ENCODE assay signal across 18 cellular contexts in genomic region chrX:13055486-13055885, GRCh38. TPM values are rescaled to one million over a fixed set of nuclear protein-coding genes. Genes with fewer than 3 reads are reported as not detected.
DNase-seq lines count a peak whose midpoint lies in the region; ATAC-seq and TF ChIP-seq lines count a peak whose summit lies in the region.
"Had no signal": no experiment of that assay in that cellular context is flagged by ENCODE, and none has a peak within 500 bp of the region (broad histone marks: within the 10 kb centered on the region; RNA-seq: fewer than 3 reads in every experiment).

No MANE protein-coding gene starts in this region.

- peak overlapping the region; percentile 35 for H3K27ac Mint-ChIP-seq in activated CD4-positive, alpha-beta memory T cell treated with anti-CD3 and anti-CD28 coated beads for 36 hours
- H3K27ac Mint-ChIP-seq in activated CD4-positive, alpha-beta memory T cell treated with anti-CD3 and anti-CD28 coated beads, Interleukin-2, amount 10 ng/mL, durations not matched to agents 7 days and 5 days, result no peak overlapping the region
- no peak overlapping the region for H3K27ac Mint-ChIP-seq in activated T-helper 2 cell treated with anti-CD3 and anti-CD28 coated beads, Interferon-gamma antibody, Interleukin-2, Interleukin-4, amounts not matched to agents 10 μg/mL and 5 μg/mL and 100 μg/mL, durations not matched to agents 14 hours and 24 hours and 36 hours

- intact Hi-C loops in activated CD4-positive, alpha-beta memory T cell treated with anti-CD3 and anti-CD28 coated beads for 36 hours (cut with micrococcal nuclease), result no loop called here
- intact Hi-C loops in mucosa of descending colon (cut with DNase I, micrococcal nuclease), result no loop called here
- intact Hi-C loops in activated T-helper 2 cell treated with anti-CD3 and anti-CD28 coated beads, Interferon-gamma antibody, Interleukin-2, Interleukin-4, amounts not matched to agents 10 μg/mL and 5 μg/mL and 100 μg/mL, durations not matched to agents 14 hours and 24 hours and 36 hours (cut with micrococcal nuclease), result no loop called here

- POLR2A ChIA-PET in activated CD4-positive, alpha-beta memory T cell treated with anti-CD3 and anti-CD28 coated beads for 36 hours (lab: Charles Lee), result no interaction called here
- POLR2A ChIA-PET in activated CD4-positive, alpha-beta memory T cell treated with anti-CD3 and anti-CD28 coated beads, Interleukin-2, amount 10 ng/mL, durations not matched to agents 7 days and 5 days (lab: Charles Lee), result no interaction called here

- no peaks in the 10 kb centered on the region for H3K36me3 Mint-ChIP-seq in activated CD4-positive, alpha-beta memory T cell treated with anti-CD3 and anti-CD28 coated beads for 36 hours
- peaks cover 19% of the 10 kb centered on the region for H3K36me3 Mint-ChIP-seq in activated CD4-positive, alpha-beta memory T cell treated with anti-CD3 and anti-CD28 coated beads, Interleukin-2, amount 10 ng/mL, durations not matched to agents 7 days and 5 days (ENCODE audit: low read depth)
- H3K36me3 Mint-ChIP-seq in activated T-helper 2 cell treated with anti-CD3 and anti-CD28 coated beads, Interferon-gamma antibody, Interleukin-2, Interleukin-4, amounts not matched to agents 10 μg/mL and 5 μg/mL and 100 μg/mL, durations not matched to agents 14 hours and 24 hours and 36 hours (ENCODE audit: low read depth), result peaks cover 4% of the 10 kb centered on the region

- CTCF ChIA-PET in activated CD4-positive, alpha-beta memory T cell treated with anti-CD3 and anti-CD28 coated beads for 36 hours (lab: Charles Lee), result no interaction called here
- CTCF ChIA-PET in activated CD4-positive, alpha-beta memory T cell treated with anti-CD3 and anti-CD28 coated beads, Interleukin-2, amount 10 ng/mL, durations not matched to agents 7 days and 5 days (lab: Charles Lee), result no interaction called here

- no peak for TF ChIP-seq CTCF in mucosa of descending colon (IDR thresholded peaks at IDR 0.05)

- DNase-seq in activated CD4-positive, alpha-beta memory T cell treated with anti-CD3 and anti-CD28 coated beads for 36 hours, result peak; percentile 18
- DNase-seq in activated CD4-positive, alpha-beta memory T cell treated with anti-CD3 and anti-CD28 coated beads, Interleukin-2, amount 10 ng/mL, durations not matched to agents 7 days and 5 days, result no peak
- no peak for DNase-seq in mucosa of descending colon
- DNase-seq in activated T-helper 2 cell treated with anti-CD3 and anti-CD28 coated beads, Interferon-gamma antibody, Interleukin-2, Interleukin-4, amounts not matched to agents 10 μg/mL and 5 μg/mL and 100 μg/mL, durations not matched to agents 14 hours and 24 hours and 36 hours (ENCODE audit: low spot score), result no peak
- DNase-seq in anterior cingulate cortex (lab: John Stamatoyannopoulos, UW), result no peak
- DNase-seq: activated CD8-positive, alpha-beta memory T cell treated with anti-CD3 and anti-CD28 coated beads, Interleukin-2, amount 50 U/mL, for 48 hours; mammary epithelial cell; NCI-H1417; PC-9; stimulated activated naive CD4-positive, alpha-beta T cell treated with Interleukin-2 at 50 U/mL for 16 hours; WERI-Rb-1 had no signal

- peak; percentile 53 for ATAC-seq in GM19452 (IDR thresholded peaks at IDR 0.05; ENCODE audit: unreplicated experiment)
- peak; percentile 62 for ATAC-seq in HG03175 (IDR thresholded peaks at IDR 0.05; ENCODE audit: unreplicated experiment)
- ATAC-seq in mucosa of descending colon, result peak; percentile 43
- no peak for ATAC-seq in GM19397 (IDR thresholded peaks at IDR 0.05; ENCODE audit: unreplicated experiment)
- ATAC-seq: gastroesophageal sphincter had no signal

- H3K4me3 Mint-ChIP-seq in activated CD4-positive, alpha-beta memory T cell treated with anti-CD3 and anti-CD28 coated beads for 36 hours, result no peak overlapping the region
- no peak overlapping the region for H3K4me3 Mint-ChIP-seq in activated CD4-positive, alpha-beta memory T cell treated with anti-CD3 and anti-CD28 coated beads, Interleukin-2, amount 10 ng/mL, durations not matched to agents 7 days and 5 days
- no peak overlapping the region for H3K4me3 Mint-ChIP-seq in activated T-helper 2 cell treated with anti-CD3 and anti-CD28 coated beads, Interferon-gamma antibody, Interleukin-2, Interleukin-4, amounts not matched to agents 10 μg/mL and 5 μg/mL and 100 μg/mL, durations not matched to agents 14 hours and 24 hours and 36 hours (ENCODE audit: low read depth)

- H3K9me3 Mint-ChIP-seq in activated CD4-positive, alpha-beta memory T cell treated with anti-CD3 and anti-CD28 coated beads for 36 hours, result peaks cover under 1% of the 10 kb centered on the region
- H3K9me3 Mint-ChIP-seq in activated CD4-positive, alpha-beta memory T cell treated with anti-CD3 and anti-CD28 coated beads, Interleukin-2, amount 10 ng/mL, durations not matched to agents 7 days and 5 days, result peaks cover 5% of the 10 kb centered on the region
- peaks cover under 1% of the 10 kb centered on the region for H3K9me3 Mint-ChIP-seq in activated T-helper 2 cell treated with anti-CD3 and anti-CD28 coated beads, Interferon-gamma antibody, Interleukin-2, Interleukin-4, amounts not matched to agents 10 μg/mL and 5 μg/mL and 100 μg/mL, durations not matched to agents 14 hours and 24 hours and 36 hours

- no peaks in the 10 kb centered on the region for H3K27me3 Mint-ChIP-seq in activated CD4-positive, alpha-beta memory T cell treated with anti-CD3 and anti-CD28 coated beads for 36 hours
- H3K27me3 Mint-ChIP-seq in activated CD4-positive, alpha-beta memory T cell treated with anti-CD3 and anti-CD28 coated beads, Interleukin-2, amount 10 ng/mL, durations not matched to agents 7 days and 5 days, result no peaks in the 10 kb centered on the region
- H3K27me3 Mint-ChIP-seq in activated T-helper 2 cell treated with anti-CD3 and anti-CD28 coated beads, Interferon-gamma antibody, Interleukin-2, Interleukin-4, amounts not matched to agents 10 μg/mL and 5 μg/mL and 100 μg/mL, durations not matched to agents 14 hours and 24 hours and 36 hours (ENCODE audit: low read depth), result no peaks in the 10 kb centered on the region

- peaks cover 66% of the 10 kb centered on the region for H3K4me1 Mint-ChIP-seq in activated CD4-positive, alpha-beta memory T cell treated with anti-CD3 and anti-CD28 coated beads for 36 hours (ENCODE audit: low read depth)
- peaks cover 50% of the 10 kb centered on the region for H3K4me1 Mint-ChIP-seq in activated CD4-positive, alpha-beta memory T cell treated with anti-CD3 and anti-CD28 coated beads, Interleukin-2, amount 10 ng/mL, durations not matched to agents 7 days and 5 days
- H3K4me1 Mint-ChIP-seq in activated T-helper 2 cell treated with anti-CD3 and anti-CD28 coated beads, Interferon-gamma antibody, Interleukin-2, Interleukin-4, amounts not matched to agents 10 μg/mL and 5 μg/mL and 100 μg/mL, durations not matched to agents 14 hours and 24 hours and 36 hours (ENCODE audit: low read depth), result peaks cover 39% of the 10 kb centered on the region

- no peaks in the 10 kb centered on the region for H3K9me3 ChIP-seq in mucosa of descending colon
- H3K9me3 ChIP-seq: gastroesophageal sphincter, vagina had no signal

- no peak overlapping the region for H3K4me3 ChIP-seq in mucosa of descending colon
- H3K4me3 ChIP-seq: gastroesophageal sphincter, PC-9, vagina had no signal

- H3K4me1 ChIP-seq in mucosa of descending colon (ENCODE audit: low read depth), result no peaks in the 10 kb centered on the region
- H3K4me1 ChIP-seq: gastroesophageal sphincter, vagina had no signal

- no peaks in the 10 kb centered on the region for H3K36me3 ChIP-seq in mucosa of descending colon (ENCODE audit: low read depth)
- H3K36me3 ChIP-seq: gastroesophageal sphincter, vagina, WERI-Rb-1 had no signal

RNA-seq across cellular contexts. Expression of gene FAM9C, which starts 11.1 kb away (rescaled TPM):
- total RNA-seq in activated CD4-positive, alpha-beta memory T cell treated with anti-CD3 and anti-CD28 coated beads for 36 hours, result under 1 TPM in 1 of 2 experiments, not detected in 1; 0.05 TPM
- not detected for total RNA-seq in activated CD4-positive, alpha-beta memory T cell treated with anti-CD3 and anti-CD28 coated beads, Interleukin-2, amount 10 ng/mL, durations not matched to agents 7 days and 5 days
- total RNA-seq in mucosa of descending colon, result under 1 TPM in 1 of 3 donors, not detected in 2; 0.13 TPM
- total RNA-seq in activated T-helper 2 cell treated with anti-CD3 and anti-CD28 coated beads, Interferon-gamma antibody, Interleukin-2, Interleukin-4, amounts not matched to agents 10 μg/mL and 5 μg/mL and 100 μg/mL, durations not matched to agents 14 hours and 24 hours and 36 hours, result not detected in 2 replicates
- total RNA-seq: G401, gastroesophageal sphincter, mammary epithelial cell, NCI-H460, PC-9, vagina had no signal
